8 cellular contexts compared by ENCODE assay signal in the genomic region with DNA sequence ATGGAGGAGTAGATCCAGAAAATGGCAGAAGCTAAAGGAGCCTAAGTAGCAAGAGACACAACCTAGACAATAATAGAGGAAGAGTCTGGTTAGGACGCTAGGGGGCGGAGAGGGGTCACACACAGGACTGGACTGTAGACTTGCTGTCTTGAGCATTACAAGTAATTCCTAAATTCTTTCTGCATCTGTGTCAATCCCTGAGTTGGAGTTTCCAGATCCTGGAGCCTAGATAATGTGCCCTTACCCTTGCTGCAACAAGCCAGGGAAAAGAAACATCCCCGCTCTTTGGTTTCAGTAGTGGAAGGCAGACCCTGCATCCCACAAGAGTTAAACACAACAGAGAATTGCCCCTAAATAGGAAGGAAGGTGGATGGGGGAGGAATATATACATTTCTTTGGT.
DNase-seq lines count a peak whose midpoint lies in the region; ATAC-seq and TF ChIP-seq lines count a peak whose summit lies in the region.

No MANE protein-coding gene starts in this region.

- ATAC-seq in GM18511 (IDR thresholded peaks at IDR 0.05; ENCODE audit: unreplicated experiment), result peak; percentile 98
- ATAC-seq in HG02885 (IDR thresholded peaks at IDR 0.05; ENCODE audit: poor library complexity, unreplicated experiment), result peak; percentile 99

- peak; percentile 85 for TF ChIP-seq CTCF in AG09309 (IDR thresholded peaks at IDR 0.05; ENCODE audit: control insufficient read depth, insufficient read depth, low read depth, low read length, missing control alignments)
- TF ChIP-seq CTCF in brain microvascular endothelial cell (IDR thresholded peaks at IDR 0.05; ENCODE audit: low read depth, low read length, missing control alignments), result peak; percentile 94

- peak; percentile 48 for DNase-seq in AG09309 (ENCODE audit: low read depth)
- peak; percentile 54 to 83 (median 74) for DNase-seq in NCI-H1417 (lab: John Stamatoyannopoulos, UW)
- peak; percentile 76 for DNase-seq in SKM-1 (lab: John Stamatoyannopoulos, UW; ENCODE audit: unreplicated experiment)
- DNase-seq in brain microvascular endothelial cell, result peak; percentile 85
- peak; percentile 79 for DNase-seq in iris pigment epithelial cell (ENCODE audit: low read depth)
- peak in 3 of 4 experiments; percentile 28 to 55 (median 31) for DNase-seq in stimulated activated CD4-positive, alpha-beta T cell treated with anti-CD3 and anti-CD28 coated beads, Interleukin-1b, Interleukin-23, amount 100 ng/mL, for 24 hours (ENCODE audit: low read depth in 4 of 4, low spot score in 1 of 4)

- in situ Hi-C loops in brain microvascular endothelial cell (cut with HindIII; ENCODE audit: low pct_ligation_motif_present, low sequenced_read_pairs), result no loop called here

- H3K36me3 ChIP-seq in brain microvascular endothelial cell (replicated peaks), result no peaks in the 10 kb centered on the region

- H3K4me3 ChIP-seq in AG09309 (ENCODE audit: control insufficient read depth, low read depth, low read length) (no peak overlapping the region), brain microvascular endothelial cell (ENCODE audit: low read depth, low read length) (no peak overlapping the region)

- no peak overlapping the region for H3K27ac ChIP-seq in brain microvascular endothelial cell

- H3K27me3 ChIP-seq in brain microvascular endothelial cell (replicated peaks), result no peaks in the 10 kb centered on the region

Comparison
In these comparisons a context has a peak if more than half of its experiments do, and no peak if none do; other contexts are left out.
1. DNase-seq: peak in every context shown above with its lines; median percentile 85 in brain microvascular endothelial cell; 79 in iris pigment epithelial cell; 76 in SKM-1; 74 in NCI-H1417; 48 in AG09309; 31 in stimulated activated CD4-positive, alpha-beta T cell treated with anti-CD3 and anti-CD28 coated beads, Interleukin-1b, Interleukin-23, amount 100 ng/mL, for 24 hours.